10 cellular contexts compared by ENCODE assay signal in genomic region chr14:54025661-54026060, GRCh38.
DNase-seq lines count a peak whose midpoint lies in the region; ATAC-seq, FAIRE-seq and TF ChIP-seq lines count a peak whose summit lies in the region.
"Had no signal": no experiment of that assay in that cellular context is flagged by ENCODE, and none has a peak within 500 bp of the region (broad histone marks: within the 10 kb centered on the region; RNA-seq: fewer than 3 reads in every experiment).

No MANE protein-coding gene starts in this region.

- POLR2A ChIA-PET in RWPE1 (lab: Yijun Ruan, JAX; ENCODE audit: low non-redundant PET): no interaction called here

- FAIRE-seq in urothelium cell line (lab: Jason Lieb, UNC): peak; percentile 35

- peak; percentile 1 for DNase-seq in stimulated activated CD4-positive, alpha-beta T cell treated with anti-CD3 and anti-CD28 coated beads, Interleukin-1b, Interleukin-23, amount 100 ng/mL, for 48 hours
- DNase-seq in stimulated activated CD4-positive, alpha-beta T cell treated with anti-CD3 and anti-CD28 coated beads, Interleukin-12 subunit alpha, Interleukin-12 subunit beta, amount 100 ng/mL, for 4 hours: no peak
- DNase-seq in RWPE1 (ENCODE audit: low spot score) (peak; percentile 49), foreskin melanocyte (peak; percentile 15), urothelium cell line (ENCODE audit: low spot score) (peak; percentile 53), hypothalamus (lab: John Stamatoyannopoulos, UW) (no peak)
- no peak for DNase-seq in stimulated activated CD4-positive, alpha-beta T cell treated with anti-CD3 and anti-CD28 coated beads, Interleukin-2, amount 100 ng/mL, for 24 hours
- DNase-seq: NCI-H2081 treated with DMSO at 0.1 percent for 48 hours had no signal

- ATAC-seq in GM21423 (IDR thresholded peaks at IDR 0.05; ENCODE audit: unreplicated experiment): no peak

- no peak overlapping the region for H3K27ac ChIP-seq in RWPE1
- H3K27ac ChIP-seq: right atrium auricular region had no signal

- CTCF ChIA-PET in RWPE1 (lab: Yijun Ruan, JAX): interaction anchor here (0.7 kb wide), 1 partner anchor 149 kb away, joined by 3 read pairs; no protein-coding TSS in a partner anchor

- 0 out of 2 replicates have a peak, but pooled peaks have one; percentile 12 for TF ChIP-seq CTCF in RWPE1 (conservative IDR thresholded peaks at IDR 0.05; ENCODE audit: low read depth)

Comparison
In these comparisons a context has a peak if more than half of its experiments do, and no peak if none do; other contexts are left out.
1. DNase-seq: peak in stimulated activated CD4-positive, alpha-beta T cell treated with anti-CD3 and anti-CD28 coated beads, Interleukin-1b, Interleukin-23, amount 100 ng/mL, for 48 hours (single experiment), RWPE1 (single experiment), foreskin melanocyte (single experiment) and urothelium cell line (single experiment); none in stimulated activated CD4-positive, alpha-beta T cell treated with anti-CD3 and anti-CD28 coated beads, Interleukin-12 subunit alpha, Interleukin-12 subunit beta, amount 100 ng/mL, for 4 hours (single experiment), hypothalamus (0 of 51) and stimulated activated CD4-positive, alpha-beta T cell treated with anti-CD3 and anti-CD28 coated beads, Interleukin-2, amount 100 ng/mL, for 24 hours (0 of 2).